ENCODE assay signal across 11 cellular contexts in the genomic region with DNA sequence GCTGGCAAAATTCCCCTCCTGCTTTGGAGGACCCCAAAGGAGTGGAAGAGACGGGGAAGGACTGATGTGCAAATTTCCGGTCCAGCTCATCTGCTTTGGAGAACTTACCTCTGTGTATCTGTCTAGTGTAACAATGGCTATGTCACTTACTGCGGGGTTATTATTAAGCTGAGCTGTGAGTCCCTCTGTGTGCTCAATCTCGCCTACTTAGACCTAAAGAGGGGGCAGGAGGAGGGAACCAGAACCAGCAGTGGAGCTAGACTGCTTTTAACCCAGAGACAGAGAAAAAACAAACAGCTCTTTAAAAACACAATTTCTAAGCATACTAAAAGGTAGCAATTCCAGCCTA.
DNase-seq lines count a peak whose midpoint lies in the region; ATAC-seq and TF ChIP-seq lines count a peak whose summit lies in the region.
"Had no signal": no experiment of that assay in that cellular context is flagged by ENCODE, and none has a peak within 500 bp of the region (broad histone marks: within the 10 kb centered on the region; RNA-seq: fewer than 3 reads in every experiment).

No MANE protein-coding gene starts in this region.

- POLR2A ChIA-PET in Caco-2 (lab: Charles Lee) = no interaction called here

- peak; percentile 0; the same call in 1 of the 3 replicates for ATAC-seq in RWPE2 (ENCODE audit: low read depth)
- no peak for ATAC-seq in HG03378 (IDR thresholded peaks at IDR 0.05; ENCODE audit: unreplicated experiment)

- H3K4me3 ChIP-seq in Caco-2 (ENCODE audit: low read depth, low read length) (no peak overlapping the region), RWPE2 (ENCODE audit: severe bottlenecking) (no peak overlapping the region), fibroblast of mammary gland (ENCODE audit: control insufficient read depth, low read depth, low read length) (peak overlapping the region; percentile 11), ovary (no peak overlapping the region)

- CTCF ChIA-PET in Caco-2 (lab: Charles Lee) = no interaction called here

- intact Hi-C loops in Caco-2 (cut with micrococcal nuclease; ENCODE audit: unreplicated experiment) (no loop called here), ovary (cut with DNase I) (no loop called here)

- no peaks in the 10 kb centered on the region for H3K27me3 ChIP-seq in Caco-2 (replicated peaks; ENCODE audit: control insufficient read depth, insufficient read depth, low read length)
- no peaks in the 10 kb centered on the region for H3K27me3 ChIP-seq in RWPE2 (ENCODE audit: insufficient read depth, poor library complexity, severe bottlenecking)
- no peaks in the 10 kb centered on the region for H3K27me3 ChIP-seq in ovary

- no TSS peak for BruUV-seq in Caco-2 (replicated peaks; lab: Mats Ljungman, UMichigan)

- H3K27me3 Mint-ChIP-seq in Caco-2 (ENCODE audit: insufficient read depth, unreplicated experiment) = no peaks in the 10 kb centered on the region

- DNase-seq in Caco-2 (no peak), RWPE2 (ENCODE audit: low spot score) (no peak), fibroblast of mammary gland (ENCODE audit: low read depth) (no peak), retina (peak; percentile 31), ovary (no peak), DMS53 treated with DMSO at 0.1 percent for 48 hours (lab: John Stamatoyannopoulos, UW; ENCODE audit: unreplicated experiment) (no peak), kidney tubule cell (ENCODE audit: low spot score) (no peak)
- DNase-seq: activated CD8-positive, alpha-beta memory T cell treated with anti-CD3 and anti-CD28 coated beads, Interleukin-2, amount 50 U/mL, for 4 hours; NCI-H1930 had no signal

- peaks cover 12% of the 10 kb centered on the region for H3K4me1 Mint-ChIP-seq in Caco-2 (ENCODE audit: low read depth, unreplicated experiment)

- TF ChIP-seq EP300 in ovary (IDR thresholded peaks at IDR 0.05) = no peak

- peak overlapping the region; percentile 19 for H3K27ac Mint-ChIP-seq in Caco-2 (ENCODE audit: unreplicated experiment)

- TF ChIP-seq POLR2A in ovary (IDR thresholded peaks at IDR 0.05) = no peak

- peaks cover 17% of the 10 kb centered on the region for H3K36me3 Mint-ChIP-seq in Caco-2 (ENCODE audit: insufficient read depth, unreplicated experiment)

- no peaks in the 10 kb centered on the region for H3K9me3 Mint-ChIP-seq in Caco-2 (ENCODE audit: unreplicated experiment)

- peaks cover 36% of the 10 kb centered on the region for H3K4me1 ChIP-seq in Caco-2
- H3K4me1 ChIP-seq in RWPE2 (ENCODE audit: insufficient read depth, poor library complexity, severe bottlenecking) = peaks cover 81% of the 10 kb centered on the region
- peaks cover 7% of the 10 kb centered on the region for H3K4me1 ChIP-seq in ovary (ENCODE audit: insufficient read depth)

- no peaks in the 10 kb centered on the region for H3K9me3 ChIP-seq in Caco-2
- H3K9me3 ChIP-seq in RWPE2 (ENCODE audit: severe bottlenecking) = no peaks in the 10 kb centered on the region
- H3K9me3 ChIP-seq in ovary = no peaks in the 10 kb centered on the region

- H3K27ac ChIP-seq in RWPE2 (ENCODE audit: poor library complexity, severe bottlenecking) = peak overlapping the region; percentile 98
- no peak overlapping the region for H3K27ac ChIP-seq in ovary
- H3K27ac ChIP-seq: HL-60 had no signal

- TF ChIP-seq CTCF in Caco-2 (IDR thresholded peaks at IDR 0.05; ENCODE audit: insufficient read depth in 1 of 2, low read depth in 1 of 2, low read length in 1 of 2, severe bottlenecking in 1 of 2, unreplicated experiment in 1 of 2) (no peak), RWPE2 (IDR thresholded peaks at IDR 0.05; ENCODE audit: poor library complexity, severe bottlenecking) (no peak), fibroblast of mammary gland (conservative IDR thresholded peaks at IDR 0.05; ENCODE audit: control insufficient read depth, insufficient read depth, low read depth, low read length) (no peak), ovary (IDR thresholded peaks at IDR 0.05) (no peak)

- H3K4me3 Mint-ChIP-seq in Caco-2 (ENCODE audit: unreplicated experiment) = no peak overlapping the region

- H3K36me3 ChIP-seq in Caco-2 (ENCODE audit: control insufficient read depth, insufficient read depth, low read length) (no peaks in the 10 kb centered on the region), RWPE2 (ENCODE audit: low read depth) (peaks cover 5% of the 10 kb centered on the region; the same call in 1 of the 2 replicates), ovary (no peaks in the 10 kb centered on the region)

- WGBS in ovary, 3 donors = 79 to 90% (median 87%) methylated on average over 4 of the region's 4 CpGs
